Comparison of ENCODE assay signal across 1 cellular context in genomic region chr10:72278668-72279393, GRCh38.
A peak's percentile ranks its signal among the peaks of the same experiment; 100 is the strongest.
TF ChIP-seq lines count a peak whose summit lies in the region.

No MANE protein-coding gene starts in this region.

TF ChIP-seq in A549, 52 proteins besides CTCF, POLR2A, EP300 and RAD21:
- TF ChIP-seq REST (IDR thresholded peaks at IDR 0.05) (no peak), HEYL (CRISPR knock-in tag; IDR thresholded peaks at IDR 0.05) (0 out of 2 replicates have a peak, but pooled peaks have one; percentile 35)
TF ChIP-seq in A549: peak in this region for 1.
